ENCODE assay signal across 9 cellular contexts in the genomic region with DNA sequence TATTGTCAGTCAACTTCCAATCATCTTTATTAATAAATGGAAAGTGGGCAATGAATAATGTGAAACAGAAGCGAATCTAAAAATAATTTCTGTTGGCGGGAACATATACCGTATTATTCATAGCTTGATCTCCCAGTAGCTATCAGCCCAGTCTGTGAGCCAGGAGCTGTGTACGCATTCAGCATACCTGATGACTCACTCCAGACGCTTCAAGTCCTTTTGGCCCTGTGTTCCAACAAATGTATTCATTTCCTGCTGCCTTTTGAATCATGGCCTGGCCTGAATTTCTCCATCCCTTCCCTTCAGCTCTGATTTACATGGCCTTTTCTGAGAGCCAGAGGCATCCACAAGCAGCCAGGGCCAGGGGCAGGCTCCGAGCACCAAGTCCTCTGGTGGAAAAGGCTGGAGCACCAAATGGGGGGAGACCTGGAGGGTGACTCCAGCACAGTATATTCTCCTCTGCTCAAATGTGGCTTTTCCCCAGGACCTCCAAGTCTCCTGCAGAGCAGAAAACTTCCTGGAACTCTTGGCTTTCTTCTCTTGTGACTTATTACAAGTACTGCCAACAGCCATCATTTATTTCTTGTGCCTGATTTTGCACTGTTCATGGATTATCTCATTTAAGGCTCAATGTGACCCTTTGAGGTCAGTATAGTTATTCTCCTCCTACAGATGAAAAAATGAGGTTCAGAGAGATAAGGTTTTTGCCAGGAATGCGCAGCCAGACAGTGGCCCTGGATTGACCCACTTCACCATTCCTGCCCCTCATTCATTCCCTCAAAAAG.
DNase-seq lines count a peak whose midpoint lies in the region; ATAC-seq and TF ChIP-seq lines count a peak whose summit lies in the region.
"Had no signal": no experiment of that assay in that cellular context is flagged by ENCODE, and none has a peak within 500 bp of the region (broad histone marks: within the 10 kb centered on the region; RNA-seq: fewer than 3 reads in every experiment).

No MANE protein-coding gene starts in this region.

- DNase-seq in right atrium auricular region (ENCODE audit: low spot score), result peak; percentile 58
- DNase-seq in left ventricle myocardium superior, result no peak
- peak; percentile 53 for DNase-seq in brain pericyte (ENCODE audit: low read depth, low spot score)
- DNase-seq in lower leg skin (ENCODE audit: low spot score in 2 of 2), result peak; percentile 79 to 86
- no peak for DNase-seq in mesenteric fat pad (ENCODE audit: low spot score)
- no peak for DNase-seq in NCI-H748 treated with DMSO at 0.1 percent for 48 hours (lab: John Stamatoyannopoulos, UW)
- no peak for DNase-seq in NCI-H524 (lab: John Stamatoyannopoulos, UW)
- DNase-seq: stimulated activated CD4-positive, alpha-beta T cell treated with anti-CD3 and anti-CD28 coated beads, Interleukin-15, amount 100 ng/mL, for 24 hours had no signal

- H3K36me3 ChIP-seq in right atrium auricular region, result no peaks in the 10 kb centered on the region

- intact Hi-C loops in left ventricle myocardium superior (cut with micrococcal nuclease) (no loop called here), lower leg skin (cut with DNase I; ENCODE audit: low total_unique reads) (no loop called here)

- no peaks in the 10 kb centered on the region for H3K9me3 ChIP-seq in right atrium auricular region

- no peak for ATAC-seq in left ventricle myocardium superior
- no peak for ATAC-seq in GM21381 (IDR thresholded peaks at IDR 0.05; ENCODE audit: unreplicated experiment)

- H3K27me3 ChIP-seq in right atrium auricular region, result no peaks in the 10 kb centered on the region

- no peak for TF ChIP-seq CTCF in right atrium auricular region (IDR thresholded peaks at IDR 0.05)
- no peak for TF ChIP-seq CTCF in lower leg skin (IDR thresholded peaks at IDR 0.05)

- H3K27ac ChIP-seq in right atrium auricular region, result no peak overlapping the region

- H3K4me3 ChIP-seq in right atrium auricular region, result no peak overlapping the region
- no peak overlapping the region for H3K4me3 ChIP-seq in lower leg skin (ENCODE audit: low read depth, poor library complexity, severe bottlenecking)

- 35 to 44% methylated on average over 7 of the region's 7 CpGs for WGBS in lower leg skin, 2 donors

- TF ChIP-seq POLR2A in lower leg skin (IDR thresholded peaks at IDR 0.05), result no peak

- no peaks in the 10 kb centered on the region for H3K4me1 ChIP-seq in right atrium auricular region

Comparison
In these comparisons a context has a peak if more than half of its experiments do, and no peak if none do; other contexts are left out.
1. DNase-seq: peak in right atrium auricular region (single experiment), brain pericyte (single experiment) and lower leg skin (2 of 2); none in left ventricle myocardium superior (single experiment), mesenteric fat pad (single experiment), NCI-H748 treated with DMSO at 0.1 percent for 48 hours (single experiment) and NCI-H524 (0 of 2).